8 cellular contexts compared by ENCODE assay signal in genomic region chr11:125429174-125429707, GRCh38.
A peak's percentile ranks its signal among the peaks of the same experiment; 100 is the strongest.
DNase-seq lines count a peak whose midpoint lies in the region; ATAC-seq and TF ChIP-seq lines count a peak whose summit lies in the region.

No MANE protein-coding gene starts in this region.

- H3K27me3 Mint-ChIP-seq in memory B cell, result peaks cover 25% of the 10 kb centered on the region

- DNase-seq in A172 (ENCODE audit: low spot score) (peak; percentile 32), GM12865 (ENCODE audit: low read depth) (peak; percentile 69), LoVo (ENCODE audit: low spot score) (peak; percentile 34), choroid plexus epithelial cell (ENCODE audit: low read depth) (peak; percentile 75), memory B cell (ENCODE audit: low spot score in 2 of 2) (peak; percentile 16 to 26)
- DNase-seq in stimulated activated effector memory CD8-positive, alpha-beta T cell treated with anti-CD3 and anti-CD28 coated beads, Interleukin-12 subunit alpha, Interleukin-12 subunit beta, amount 100 ng/mL, for 72 hours (ENCODE audit: low spot score in 2 of 2), result peak; percentile 26 to 70

- no peak overlapping the region for H3K27ac Mint-ChIP-seq in memory B cell
- H3K27ac Mint-ChIP-seq in stimulated activated effector memory CD8-positive, alpha-beta T cell treated with anti-CD3 and anti-CD28 coated beads, Interleukin-12 subunit alpha, Interleukin-12 subunit beta, amount 100 ng/mL, for 72 hours, result no peak overlapping the region

- H3K4me3 ChIP-seq in GM12865 (ENCODE audit: low read depth, low read length) (no peak overlapping the region), WI38 (ENCODE audit: low read depth, low read length) (no peak overlapping the region), choroid plexus epithelial cell (ENCODE audit: low read depth, low read length) (no peak overlapping the region)

- peaks cover 12% of the 10 kb centered on the region for H3K4me1 Mint-ChIP-seq in memory B cell
- peaks cover 8% of the 10 kb centered on the region for H3K4me1 Mint-ChIP-seq in stimulated activated effector memory CD8-positive, alpha-beta T cell treated with anti-CD3 and anti-CD28 coated beads, Interleukin-12 subunit alpha, Interleukin-12 subunit beta, amount 100 ng/mL, for 72 hours

- no peaks in the 10 kb centered on the region for H3K9me3 Mint-ChIP-seq in memory B cell
- no peaks in the 10 kb centered on the region for H3K9me3 Mint-ChIP-seq in stimulated activated effector memory CD8-positive, alpha-beta T cell treated with anti-CD3 and anti-CD28 coated beads, Interleukin-12 subunit alpha, Interleukin-12 subunit beta, amount 100 ng/mL, for 72 hours

- TF ChIP-seq CTCF in GM12865 (IDR thresholded peaks at IDR 0.05; ENCODE audit: insufficient read depth, low read depth, low read length, missing control alignments), result peak; percentile 88
- TF ChIP-seq CTCF in WI38 (IDR thresholded peaks at IDR 0.05; ENCODE audit: low read depth, low read length), result peak; percentile 85
- peak; percentile 87 for TF ChIP-seq CTCF in choroid plexus epithelial cell (conservative IDR thresholded peaks at IDR 0.05; ENCODE audit: low read depth, low read length)

- H3K36me3 Mint-ChIP-seq in memory B cell, result no peaks in the 10 kb centered on the region
- H3K36me3 Mint-ChIP-seq in stimulated activated effector memory CD8-positive, alpha-beta T cell treated with anti-CD3 and anti-CD28 coated beads, Interleukin-12 subunit alpha, Interleukin-12 subunit beta, amount 100 ng/mL, for 72 hours, result no peaks in the 10 kb centered on the region

- H3K4me3 Mint-ChIP-seq in memory B cell, result no peak overlapping the region
- no peak overlapping the region for H3K4me3 Mint-ChIP-seq in stimulated activated effector memory CD8-positive, alpha-beta T cell treated with anti-CD3 and anti-CD28 coated beads, Interleukin-12 subunit alpha, Interleukin-12 subunit beta, amount 100 ng/mL, for 72 hours

- ATAC-seq in memory B cell (ENCODE audit: low read depth), result peak; percentile 45
- peak; percentile 37 for ATAC-seq in stimulated activated effector memory CD8-positive, alpha-beta T cell treated with anti-CD3 and anti-CD28 coated beads, Interleukin-12 subunit alpha, Interleukin-12 subunit beta, amount 100 ng/mL, for 72 hours
- no peak for ATAC-seq in HG02763 (IDR thresholded peaks at IDR 0.05; ENCODE audit: unreplicated experiment)

Comparison
In these comparisons a context has a peak if more than half of its experiments do, and no peak if none do; other contexts are left out.
1. DNase-seq: peak in every context shown above with its lines; median percentile 75 in choroid plexus epithelial cell; 69 in GM12865; 48 in stimulated activated effector memory CD8-positive, alpha-beta T cell treated with anti-CD3 and anti-CD28 coated beads, Interleukin-12 subunit alpha, Interleukin-12 subunit beta, amount 100 ng/mL, for 72 hours; 34 in LoVo; 32 in A172; 21 in memory B cell.